ENCODE assay signal across 1 cellular context in the genomic region with DNA sequence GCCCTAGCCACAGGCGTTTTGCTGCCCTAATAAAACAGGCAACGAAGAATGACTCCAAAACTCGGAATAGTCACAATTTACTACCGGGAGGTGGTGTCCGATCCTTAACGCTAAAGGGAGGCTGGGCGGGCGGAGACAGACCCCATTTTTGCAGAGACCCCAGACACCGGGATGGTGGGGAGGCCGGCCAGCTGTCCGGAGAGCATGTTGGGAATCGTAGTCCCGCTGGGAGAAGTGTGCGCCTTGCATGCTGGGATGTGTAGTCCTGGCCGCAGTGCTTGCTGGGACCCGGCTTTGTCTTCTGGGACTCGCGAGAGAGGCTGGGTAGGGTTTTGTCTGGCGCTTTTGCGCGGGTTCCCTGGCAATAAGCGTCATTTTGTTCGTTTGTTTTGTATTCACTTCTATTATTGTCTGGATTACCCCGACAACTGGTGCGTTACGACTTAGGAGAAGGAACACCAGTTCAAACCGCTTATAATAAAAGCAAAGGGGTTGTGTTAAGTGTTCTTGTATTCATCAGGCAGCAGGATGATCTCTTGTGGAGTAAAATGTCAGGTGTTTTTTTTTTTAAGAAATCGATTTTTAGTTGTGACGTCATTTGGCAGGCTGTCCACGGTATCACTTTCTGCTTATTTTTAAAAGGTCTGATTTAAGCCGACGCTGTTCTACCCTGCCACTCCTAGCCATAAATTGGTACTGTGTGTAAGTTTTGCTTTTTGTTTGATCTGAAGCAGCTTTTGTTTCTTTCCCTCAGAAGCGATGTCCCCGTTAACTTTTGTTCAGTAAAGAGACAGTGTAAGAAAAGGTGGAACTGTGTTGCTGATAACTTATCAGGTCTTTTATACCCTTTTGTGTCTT.
A peak's percentile ranks its signal among the peaks of the same experiment; 100 is the strongest.
TF ChIP-seq lines count a peak whose summit lies in the region.

No MANE protein-coding gene starts in this region.

TF ChIP-seq in HepG2, 621 proteins besides CTCF, POLR2A, EP300 and RAD21 (continued from another document and continues in another):
- TF ChIP-seq, protein P1, sequence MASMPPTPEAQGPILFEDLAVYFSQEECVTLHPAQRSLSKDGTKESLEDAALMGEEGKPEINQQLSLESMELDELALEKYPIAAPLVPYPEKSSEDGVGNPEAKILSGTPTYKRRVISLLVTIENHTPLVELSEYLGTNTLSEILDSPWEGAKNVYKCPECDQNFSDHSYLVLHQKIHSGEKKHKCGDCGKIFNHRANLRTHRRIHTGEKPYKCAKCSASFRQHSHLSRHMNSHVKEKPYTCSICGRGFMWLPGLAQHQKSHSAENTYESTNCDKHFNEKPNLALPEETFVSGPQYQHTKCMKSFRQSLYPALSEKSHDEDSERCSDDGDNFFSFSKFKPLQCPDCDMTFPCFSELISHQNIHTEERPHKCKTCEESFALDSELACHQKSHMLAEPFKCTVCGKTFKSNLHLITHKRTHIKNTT (CRISPR knock-in tag; IDR thresholded peaks at IDR 0.05), result 0 out of 2 replicates have a peak, but pooled peaks have one; percentile 36
- TF ChIP-seq NAIF1 (CRISPR knock-in tag; IDR thresholded peaks at IDR 0.05; ENCODE audit: borderline replicate concordance), result peak; percentile 70; the same call in 1 of the 2 replicates
- TF ChIP-seq, protein P2, sequence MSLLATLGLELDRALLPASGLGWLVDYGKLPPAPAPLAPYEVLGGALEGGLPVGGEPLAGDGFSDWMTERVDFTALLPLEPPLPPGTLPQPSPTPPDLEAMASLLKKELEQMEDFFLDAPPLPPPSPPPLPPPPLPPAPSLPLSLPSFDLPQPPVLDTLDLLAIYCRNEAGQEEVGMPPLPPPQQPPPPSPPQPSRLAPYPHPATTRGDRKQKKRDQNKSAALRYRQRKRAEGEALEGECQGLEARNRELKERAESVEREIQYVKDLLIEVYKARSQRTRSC (CRISPR knock-in tag; IDR thresholded peaks at IDR 0.05; ENCODE audit: low read depth), result no peak
- peak; percentile 88; the same call in 1 of the 2 replicates for TF ChIP-seq KDM5A (IDR thresholded peaks at IDR 0.05; ENCODE audit: borderline replicate concordance, low read length)
- TF ChIP-seq, protein P3, sequence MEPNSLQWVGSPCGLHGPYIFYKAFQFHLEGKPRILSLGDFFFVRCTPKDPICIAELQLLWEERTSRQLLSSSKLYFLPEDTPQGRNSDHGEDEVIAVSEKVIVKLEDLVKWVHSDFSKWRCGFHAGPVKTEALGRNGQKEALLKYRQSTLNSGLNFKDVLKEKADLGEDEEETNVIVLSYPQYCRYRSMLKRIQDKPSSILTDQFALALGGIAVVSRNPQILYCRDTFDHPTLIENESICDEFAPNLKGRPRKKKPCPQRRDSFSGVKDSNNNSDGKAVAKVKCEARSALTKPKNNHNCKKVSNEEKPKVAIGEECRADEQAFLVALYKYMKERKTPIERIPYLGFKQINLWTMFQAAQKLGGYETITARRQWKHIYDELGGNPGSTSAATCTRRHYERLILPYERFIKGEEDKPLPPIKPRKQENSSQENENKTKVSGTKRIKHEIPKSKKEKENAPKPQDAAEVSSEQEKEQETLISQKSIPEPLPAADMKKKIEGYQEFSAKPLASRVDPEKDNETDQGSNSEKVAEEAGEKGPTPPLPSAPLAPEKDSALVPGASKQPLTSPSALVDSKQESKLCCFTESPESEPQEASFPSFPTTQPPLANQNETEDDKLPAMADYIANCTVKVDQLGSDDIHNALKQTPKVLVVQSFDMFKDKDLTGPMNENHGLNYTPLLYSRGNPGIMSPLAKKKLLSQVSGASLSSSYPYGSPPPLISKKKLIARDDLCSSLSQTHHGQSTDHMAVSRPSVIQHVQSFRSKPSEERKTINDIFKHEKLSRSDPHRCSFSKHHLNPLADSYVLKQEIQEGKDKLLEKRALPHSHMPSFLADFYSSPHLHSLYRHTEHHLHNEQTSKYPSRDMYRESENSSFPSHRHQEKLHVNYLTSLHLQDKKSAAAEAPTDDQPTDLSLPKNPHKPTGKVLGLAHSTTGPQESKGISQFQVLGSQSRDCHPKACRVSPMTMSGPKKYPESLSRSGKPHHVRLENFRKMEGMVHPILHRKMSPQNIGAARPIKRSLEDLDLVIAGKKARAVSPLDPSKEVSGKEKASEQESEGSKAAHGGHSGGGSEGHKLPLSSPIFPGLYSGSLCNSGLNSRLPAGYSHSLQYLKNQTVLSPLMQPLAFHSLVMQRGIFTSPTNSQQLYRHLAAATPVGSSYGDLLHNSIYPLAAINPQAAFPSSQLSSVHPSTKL (CRISPR knock-in tag; IDR thresholded peaks at IDR 0.05), result no peak
- TF ChIP-seq, protein P4, sequence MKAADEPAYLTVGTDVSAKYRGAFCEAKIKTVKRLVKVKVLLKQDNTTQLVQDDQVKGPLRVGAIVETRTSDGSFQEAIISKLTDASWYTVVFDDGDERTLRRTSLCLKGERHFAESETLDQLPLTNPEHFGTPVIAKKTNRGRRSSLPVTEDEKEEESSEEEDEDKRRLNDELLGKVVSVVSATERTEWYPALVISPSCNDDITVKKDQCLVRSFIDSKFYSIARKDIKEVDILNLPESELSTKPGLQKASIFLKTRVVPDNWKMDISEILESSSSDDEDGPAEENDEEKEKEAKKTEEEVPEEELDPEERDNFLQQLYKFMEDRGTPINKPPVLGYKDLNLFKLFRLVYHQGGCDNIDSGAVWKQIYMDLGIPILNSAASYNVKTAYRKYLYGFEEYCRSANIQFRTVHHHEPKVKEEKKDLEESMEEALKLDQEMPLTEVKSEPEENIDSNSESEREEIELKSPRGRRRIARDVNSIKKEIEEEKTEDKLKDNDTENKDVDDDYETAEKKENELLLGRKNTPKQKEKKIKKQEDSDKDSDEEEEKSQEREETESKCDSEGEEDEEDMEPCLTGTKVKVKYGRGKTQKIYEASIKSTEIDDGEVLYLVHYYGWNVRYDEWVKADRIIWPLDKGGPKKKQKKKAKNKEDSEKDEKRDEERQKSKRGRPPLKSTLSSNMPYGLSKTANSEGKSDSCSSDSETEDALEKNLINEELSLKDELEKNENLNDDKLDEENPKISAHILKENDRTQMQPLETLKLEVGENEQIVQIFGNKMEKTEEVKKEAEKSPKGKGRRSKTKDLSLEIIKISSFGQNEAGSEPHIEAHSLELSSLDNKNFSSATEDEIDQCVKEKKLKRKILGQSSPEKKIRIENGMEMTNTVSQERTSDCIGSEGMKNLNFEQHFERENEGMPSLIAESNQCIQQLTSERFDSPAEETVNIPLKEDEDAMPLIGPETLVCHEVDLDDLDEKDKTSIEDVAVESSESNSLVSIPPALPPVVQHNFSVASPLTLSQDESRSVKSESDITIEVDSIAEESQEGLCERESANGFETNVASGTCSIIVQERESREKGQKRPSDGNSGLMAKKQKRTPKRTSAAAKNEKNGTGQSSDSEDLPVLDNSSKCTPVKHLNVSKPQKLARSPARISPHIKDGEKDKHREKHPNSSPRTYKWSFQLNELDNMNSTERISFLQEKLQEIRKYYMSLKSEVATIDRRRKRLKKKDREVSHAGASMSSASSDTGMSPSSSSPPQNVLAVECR (CRISPR knock-in tag; IDR thresholded peaks at IDR 0.05; ENCODE audit: borderline replicate concordance), result peak; percentile 94
- TF ChIP-seq SMAD1 (CRISPR knock-in tag; IDR thresholded peaks at IDR 0.05; ENCODE audit: borderline replicate concordance, low read depth), result 0 out of 2 replicates have a peak, but pooled peaks have one; percentile 55
- peak; percentile 57; the same call in 1 of the 2 replicates for TF ChIP-seq CSRNP1 (CRISPR knock-in tag; IDR thresholded peaks at IDR 0.05)
- TF ChIP-seq, protein P5, sequence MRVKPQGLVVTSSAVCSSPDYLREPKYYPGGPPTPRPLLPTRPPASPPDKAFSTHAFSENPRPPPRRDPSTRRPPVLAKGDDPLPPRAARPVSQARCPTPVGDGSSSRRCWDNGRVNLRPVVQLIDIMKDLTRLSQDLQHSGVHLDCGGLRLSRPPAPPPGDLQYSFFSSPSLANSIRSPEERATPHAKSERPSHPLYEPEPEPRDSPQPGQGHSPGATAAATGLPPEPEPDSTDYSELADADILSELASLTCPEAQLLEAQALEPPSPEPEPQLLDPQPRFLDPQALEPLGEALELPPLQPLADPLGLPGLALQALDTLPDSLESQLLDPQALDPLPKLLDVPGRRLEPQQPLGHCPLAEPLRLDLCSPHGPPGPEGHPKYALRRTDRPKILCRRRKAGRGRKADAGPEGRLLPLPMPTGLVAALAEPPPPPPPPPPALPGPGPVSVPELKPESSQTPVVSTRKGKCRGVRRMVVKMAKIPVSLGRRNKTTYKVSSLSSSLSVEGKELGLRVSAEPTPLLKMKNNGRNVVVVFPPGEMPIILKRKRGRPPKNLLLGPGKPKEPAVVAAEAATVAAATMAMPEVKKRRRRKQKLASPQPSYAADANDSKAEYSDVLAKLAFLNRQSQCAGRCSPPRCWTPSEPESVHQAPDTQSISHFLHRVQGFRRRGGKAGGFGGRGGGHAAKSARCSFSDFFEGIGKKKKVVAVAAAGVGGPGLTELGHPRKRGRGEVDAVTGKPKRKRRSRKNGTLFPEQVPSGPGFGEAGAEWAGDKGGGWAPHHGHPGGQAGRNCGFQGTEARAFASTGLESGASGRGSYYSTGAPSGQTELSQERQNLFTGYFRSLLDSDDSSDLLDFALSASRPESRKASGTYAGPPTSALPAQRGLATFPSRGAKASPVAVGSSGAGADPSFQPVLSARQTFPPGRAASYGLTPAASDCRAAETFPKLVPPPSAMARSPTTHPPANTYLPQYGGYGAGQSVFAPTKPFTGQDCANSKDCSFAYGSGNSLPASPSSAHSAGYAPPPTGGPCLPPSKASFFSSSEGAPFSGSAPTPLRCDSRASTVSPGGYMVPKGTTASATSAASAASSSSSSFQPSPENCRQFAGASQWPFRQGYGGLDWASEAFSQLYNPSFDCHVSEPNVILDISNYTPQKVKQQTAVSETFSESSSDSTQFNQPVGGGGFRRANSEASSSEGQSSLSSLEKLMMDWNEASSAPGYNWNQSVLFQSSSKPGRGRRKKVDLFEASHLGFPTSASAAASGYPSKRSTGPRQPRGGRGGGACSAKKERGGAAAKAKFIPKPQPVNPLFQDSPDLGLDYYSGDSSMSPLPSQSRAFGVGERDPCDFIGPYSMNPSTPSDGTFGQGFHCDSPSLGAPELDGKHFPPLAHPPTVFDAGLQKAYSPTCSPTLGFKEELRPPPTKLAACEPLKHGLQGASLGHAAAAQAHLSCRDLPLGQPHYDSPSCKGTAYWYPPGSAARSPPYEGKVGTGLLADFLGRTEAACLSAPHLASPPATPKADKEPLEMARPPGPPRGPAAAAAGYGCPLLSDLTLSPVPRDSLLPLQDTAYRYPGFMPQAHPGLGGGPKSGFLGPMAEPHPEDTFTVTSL (CRISPR knock-in tag; IDR thresholded peaks at IDR 0.05; ENCODE audit: borderline replicate concordance), result peak; percentile 42; the same call in 1 of the 2 replicates
- TF ChIP-seq ZBTB21 (CRISPR knock-in tag; IDR thresholded peaks at IDR 0.05), result peak; percentile 94
- TF ChIP-seq ZNF44 (CRISPR knock-in tag; IDR thresholded peaks at IDR 0.05), result no peak
- no peak; the same call in 1 of the 2 replicates for TF ChIP-seq ZGPAT (CRISPR knock-in tag; IDR thresholded peaks at IDR 0.05)
- TF ChIP-seq TARDBP (CRISPR knock-in tag; IDR thresholded peaks at IDR 0.05), result peak; percentile 34; the same call in 1 of the 2 replicates
- peak; percentile 20 for TF ChIP-seq MYPOP (CRISPR knock-in tag; IDR thresholded peaks at IDR 0.05)
- TF ChIP-seq, protein P6, sequence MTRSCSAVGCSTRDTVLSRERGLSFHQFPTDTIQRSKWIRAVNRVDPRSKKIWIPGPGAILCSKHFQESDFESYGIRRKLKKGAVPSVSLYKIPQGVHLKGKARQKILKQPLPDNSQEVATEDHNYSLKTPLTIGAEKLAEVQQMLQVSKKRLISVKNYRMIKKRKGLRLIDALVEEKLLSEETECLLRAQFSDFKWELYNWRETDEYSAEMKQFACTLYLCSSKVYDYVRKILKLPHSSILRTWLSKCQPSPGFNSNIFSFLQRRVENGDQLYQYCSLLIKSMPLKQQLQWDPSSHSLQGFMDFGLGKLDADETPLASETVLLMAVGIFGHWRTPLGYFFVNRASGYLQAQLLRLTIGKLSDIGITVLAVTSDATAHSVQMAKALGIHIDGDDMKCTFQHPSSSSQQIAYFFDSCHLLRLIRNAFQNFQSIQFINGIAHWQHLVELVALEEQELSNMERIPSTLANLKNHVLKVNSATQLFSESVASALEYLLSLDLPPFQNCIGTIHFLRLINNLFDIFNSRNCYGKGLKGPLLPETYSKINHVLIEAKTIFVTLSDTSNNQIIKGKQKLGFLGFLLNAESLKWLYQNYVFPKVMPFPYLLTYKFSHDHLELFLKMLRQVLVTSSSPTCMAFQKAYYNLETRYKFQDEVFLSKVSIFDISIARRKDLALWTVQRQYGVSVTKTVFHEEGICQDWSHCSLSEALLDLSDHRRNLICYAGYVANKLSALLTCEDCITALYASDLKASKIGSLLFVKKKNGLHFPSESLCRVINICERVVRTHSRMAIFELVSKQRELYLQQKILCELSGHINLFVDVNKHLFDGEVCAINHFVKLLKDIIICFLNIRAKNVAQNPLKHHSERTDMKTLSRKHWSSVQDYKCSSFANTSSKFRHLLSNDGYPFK (CRISPR knock-in tag; IDR thresholded peaks at IDR 0.05; ENCODE audit: borderline replicate concordance), result no peak; the same call in 1 of the 2 replicates
- peak; percentile 86 for TF ChIP-seq GABPB1 (CRISPR knock-in tag; IDR thresholded peaks at IDR 0.05)
- 0 out of 2 replicates have a peak, but pooled peaks have one; percentile 3 for TF ChIP-seq NCOA2 (CRISPR knock-in tag; IDR thresholded peaks at IDR 0.05)
- TF ChIP-seq CHD2 (IDR thresholded peaks at IDR 0.05; ENCODE audit: low read depth, low read length), result peak; percentile 98
- TF ChIP-seq GFI1 (CRISPR knock-in tag; IDR thresholded peaks at IDR 0.05; ENCODE audit: borderline replicate concordance), result peak; percentile 58; the same call in 1 of the 2 replicates
